Comparison of ENCODE assay signal across 8 cellular contexts in genomic region chr16:73056911-73057310, GRCh38. TPM values are rescaled to one million over a fixed set of nuclear protein-coding genes. Genes with fewer than 3 reads are reported as not detected.
DNase-seq lines count a peak whose midpoint lies in the region; ATAC-seq and TF ChIP-seq lines count a peak whose summit lies in the region.

No MANE protein-coding gene starts in this region.

- H3K27me3 Mint-ChIP-seq in GM23338 (ENCODE audit: insufficient read depth, low read depth, poor library complexity) = peaks cover 32% of the 10 kb centered on the region

- H2AFZ ChIP-seq in GM23338 (no peak overlapping the region), OCI-LY7 (ENCODE audit: low read length) (peak overlapping the region; percentile 21; the same call in 1 of the 2 replicates)

- no peaks in the 10 kb centered on the region; the same call in 2 of the 3 replicates for H3K36me3 Mint-ChIP-seq in GM23338 (ENCODE audit: low read depth)

- H3K4me1 ChIP-seq in GM23338 (ENCODE audit: insufficient read depth) = peaks cover 79% of the 10 kb centered on the region
- H3K4me1 ChIP-seq in OCI-LY7 (ENCODE audit: insufficient read depth, low read length, poor library complexity, severe bottlenecking) = peaks cover 51% of the 10 kb centered on the region
- H3K4me1 ChIP-seq in esophagus muscularis mucosa = peaks cover 27 to 76% (median 64%) of the 10 kb centered on the region in 4 donors

- no peaks in the 10 kb centered on the region; the same call in 2 of the 3 replicates for H3K9me3 Mint-ChIP-seq in GM23338

- H3K4me2 ChIP-seq in GM23338 (peak overlapping the region; percentile 89), OCI-LY7 (ENCODE audit: low read length) (peak overlapping the region; percentile 72)

- CTCF ChIA-PET in OCI-LY7 (lab: Charles Lee; ENCODE audit: unreplicated experiment) = no interaction called here

- no peak for TF ChIP-seq EP300 in esophagus muscularis mucosa (IDR thresholded peaks at IDR 0.05)

- H3K4me3 ChIP-seq in GM23338 = peak overlapping the region; percentile 60
- peak overlapping the region; percentile 85 for H3K4me3 ChIP-seq in OCI-LY7 (ENCODE audit: low read depth, low read length, poor library complexity, severe bottlenecking)
- H3K4me3 ChIP-seq in esophagus muscularis mucosa = peak overlapping the region; percentile 76 to 86 (median 84)
- peak overlapping the region; percentile 61 for H3K4me3 ChIP-seq in retinal pigment epithelial cell (ENCODE audit: low read length)

- peaks cover 48% of the 10 kb centered on the region for H3K4me1 Mint-ChIP-seq in GM23338

- H3K27me3 ChIP-seq in GM23338 (ENCODE audit: insufficient read depth) (peaks cover 83% of the 10 kb centered on the region), esophagus muscularis mucosa (no peaks in the 10 kb centered on the region)

- TF ChIP-seq POLR2A in esophagus muscularis mucosa (IDR thresholded peaks at IDR 0.05; ENCODE audit: low read depth) = no peak

- H3K79me2 ChIP-seq in GM23338 (replicated peaks; ENCODE audit: insufficient read depth) (0 out of 2 replicates have a peak, but pooled peaks cover 5% of the 10 kb centered on the region), OCI-LY7 (ENCODE audit: insufficient read depth, low read depth, low read length) (peaks cover 3% of the 10 kb centered on the region; the same call in 1 of the 2 replicates)

- H3K36me3 ChIP-seq in GM23338 (ENCODE audit: insufficient read depth) = no peaks in the 10 kb centered on the region
- H3K36me3 ChIP-seq in OCI-LY7 (ENCODE audit: insufficient read depth, low read length) = no peaks in the 10 kb centered on the region
- H3K36me3 ChIP-seq in esophagus muscularis mucosa = no peaks in the 10 kb centered on the region

- DNase-seq in GM23338 (ENCODE audit: low spot score) (peak; percentile 3), OCI-LY7 (ENCODE audit: low spot score) (no peak), esophagus muscularis mucosa (ENCODE audit: extremely low spot score) (no peak), retinal pigment epithelial cell (ENCODE audit: low read depth) (no peak), NCI-H2081 treated with DMSO at 0.1 percent for 48 hours (lab: John Stamatoyannopoulos, UW) (no peak), HPDE6-E6E7 (ENCODE audit: extremely low spot score) (no peak)

- intact Hi-C loops in OCI-LY7 (cut with micrococcal nuclease; ENCODE audit: unreplicated experiment) (loop anchor here (5.0 to 10.0 kb wide), 2 partner anchors 222 to 390 kb away; no protein-coding TSS in a partner anchor), esophagus muscularis mucosa (cut with DNase I) (loop anchor here (10.0 kb wide), 1 partner anchor 962 kb away; the partner anchor contains the start of genes DHX38 and TXNL4B)

- H3K27ac ChIP-seq in GM23338 (ENCODE audit: low read depth) = no peak overlapping the region
- no peak overlapping the region for H3K27ac ChIP-seq in OCI-LY7 (ENCODE audit: low read depth, low read length, poor library complexity, severe bottlenecking)
- peak overlapping the region; percentile 92 to 96 (median 94) for H3K27ac ChIP-seq in esophagus muscularis mucosa (replicated peaks in 1 of 4)

- TSS peak; percentile 76 for BruUV-seq in OCI-LY7 (replicated peaks; lab: Mats Ljungman, UMichigan)

- H4K20me1 ChIP-seq in GM23338 (replicated peaks; ENCODE audit: insufficient read depth) = peaks cover 10% of the 10 kb centered on the region
- peaks cover 14% of the 10 kb centered on the region; the same call in 1 of the 2 replicates for H4K20me1 ChIP-seq in OCI-LY7 (ENCODE audit: insufficient read depth, low read length)

- peak overlapping the region; percentile 80 for H3K4me3 Mint-ChIP-seq in GM23338

- POLR2A ChIA-PET in OCI-LY7 (lab: Charles Lee) = interaction anchor here (0.6 to 1.0 kb wide), 2 partner anchors 20 to 690 kb away, joined by 3 to 5 read pairs; no protein-coding TSS in a partner anchor

- no peaks in the 10 kb centered on the region for H3K9me3 ChIP-seq in OCI-LY7 (ENCODE audit: low read length)
- no peaks in the 10 kb centered on the region for H3K9me3 ChIP-seq in esophagus muscularis mucosa

- TF ChIP-seq CTCF in GM23338 (conservative IDR thresholded peaks at IDR 0.05; ENCODE audit: low read depth in 2 of 2) = no peak
- TF ChIP-seq CTCF in OCI-LY7 (conservative IDR thresholded peaks at IDR 0.05; ENCODE audit: low read length) = no peak
- TF ChIP-seq CTCF in esophagus muscularis mucosa (IDR thresholded peaks at IDR 0.05) = no peak
- no peak for TF ChIP-seq CTCF in retinal pigment epithelial cell (conservative IDR thresholded peaks at IDR 0.05; ENCODE audit: low read depth, low read length)

- H3K27ac Mint-ChIP-seq in GM23338 = no peak overlapping the region

- WGBS in esophagus muscularis mucosa = 52% methylated on average over 6 of the region's 6 CpGs

- no peak for ATAC-seq in GM23338
- ATAC-seq in HG03108 (IDR thresholded peaks at IDR 0.05; ENCODE audit: unreplicated experiment) = no peak
- ATAC-seq in GM21367 (IDR thresholded peaks at IDR 0.05; ENCODE audit: unreplicated experiment) = no peak

- peaks cover 14% of the 10 kb centered on the region for H3F3A ChIP-seq in GM23338 (replicated peaks; ENCODE audit: low read depth)

- H3K9me2 ChIP-seq in GM23338 (ENCODE audit: insufficient read depth) = no peaks in the 10 kb centered on the region
- H3K9me2 ChIP-seq in OCI-LY7 (ENCODE audit: insufficient read depth, low read length) = no peaks in the 10 kb centered on the region

TF ChIP-seq in GM23338, 12 proteins besides CTCF, POLR2A, EP300 and RAD21:
- peak; percentile 29; the same call in 1 of the 2 replicates for TF ChIP-seq NANOG (IDR thresholded peaks at IDR 0.05; ENCODE audit: borderline replicate concordance)
- no peak for TF ChIP-seq STAT1 (IDR thresholded peaks at IDR 0.05; ENCODE audit: unreplicated experiment)

RNA-seq across cellular contexts. Expression of gene ZFHX3, which starts 9.0 kb away (rescaled TPM):
- 0.74 and 1.0 TPM in 2 replicates for total RNA-seq in GM23338 (2014; rRNA removed; shearing (Covaris generic))
- 1.3 and 1.5 TPM in 2 replicates for polyA plus RNA-seq in GM23338 (2016; fragmentation: Nextera tagmentation; extraction: Ambion mirVana)
- total RNA-seq in OCI-LY7 (2014; rRNA removed; shearing (Covaris generic)) = 0.77 and 1.3 TPM in 2 replicates
- total RNA-seq in OCI-LY7 (2022) (5.7 and 6.2 TPM in 2 replicates), esophagus muscularis mucosa (10 to 100 TPM; 25.7 to 53.0 (median 30.6) TPM)

Comparison
In these comparisons a context has a peak if more than half of its experiments do, and no peak if none do; other contexts are left out.
1. H3K27ac ChIP-seq: peak in esophagus muscularis mucosa (4 of 4); none in GM23338 (single experiment) and OCI-LY7 (single experiment).
2. Peak in every context shown above with its lines, with median percentiles within 50 percentile points of each other: H3K4me3 ChIP-seq.